Comparison of ENCODE assay signal across 28 cellular contexts in the genomic region with DNA sequence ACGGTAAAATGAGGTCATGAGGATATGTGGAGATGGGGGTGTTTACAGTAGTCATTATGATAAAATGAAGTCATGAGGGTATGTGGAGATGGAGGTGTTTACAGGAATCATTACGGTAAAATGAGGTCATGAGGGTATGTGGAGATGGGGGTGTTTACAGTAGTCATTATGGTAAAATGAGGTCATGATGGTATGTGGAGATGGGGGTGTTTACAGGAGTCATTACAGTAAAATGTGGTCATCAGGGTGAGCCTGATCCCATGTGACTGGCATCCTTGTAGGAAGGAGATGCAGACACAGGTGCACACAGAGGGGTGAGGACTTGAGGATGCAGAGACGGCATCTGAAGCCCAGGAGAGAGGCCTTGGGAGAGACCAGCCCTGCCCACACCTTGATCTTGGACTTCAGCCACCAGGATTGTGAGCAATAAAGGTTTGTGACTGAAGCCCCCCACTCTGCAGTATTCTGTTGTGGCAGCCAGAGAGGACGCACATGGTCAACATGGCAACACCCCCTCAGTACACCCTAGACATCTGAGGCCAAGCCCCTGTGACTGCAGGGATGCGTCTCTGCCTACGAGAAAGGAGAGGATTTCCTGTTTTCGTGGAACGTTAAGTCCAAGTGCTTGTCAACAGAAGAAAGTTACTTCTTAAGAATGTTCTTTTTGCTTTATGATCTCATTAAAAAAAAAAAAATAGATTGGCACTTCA.
DNase-seq lines count a peak whose midpoint lies in the region; ATAC-seq and TF ChIP-seq lines count a peak whose summit lies in the region.
"Had no signal": no experiment of that assay in that cellular context is flagged by ENCODE, and none has a peak within 500 bp of the region (broad histone marks: within the 10 kb centered on the region; RNA-seq: fewer than 3 reads in every experiment).

No MANE protein-coding gene starts in this region.

- no peaks in the 10 kb centered on the region for H3K9me3 ChIP-seq in CD4-positive, alpha-beta memory T cell (ENCODE audit: control insufficient read depth in 1 of 2, low read length in 2 of 2)
- no peaks in the 10 kb centered on the region for H3K9me3 ChIP-seq in T-helper 17 cell (ENCODE audit: control insufficient read depth, low read length, poor library complexity, severe bottlenecking)
- H3K9me3 ChIP-seq: thoracic aorta, vagina had no signal

- peak overlapping the region; percentile 2 for H3K27ac Mint-ChIP-seq in activated CD4-positive, alpha-beta memory T cell treated with anti-CD3 and anti-CD28 coated beads for 36 hours
- H3K27ac Mint-ChIP-seq in activated CD4-positive, alpha-beta memory T cell treated with anti-CD3 and anti-CD28 coated beads, Interleukin-2, amount 10 ng/mL, durations not matched to agents 7 days and 5 days, result no peak overlapping the region
- H3K27ac Mint-ChIP-seq in CD4-positive, alpha-beta memory T cell, result peak overlapping the region in 3 of 7 donors; percentile 82 to 88 (median 83)
- no peak overlapping the region for H3K27ac Mint-ChIP-seq in T-helper 17 cell
- peak overlapping the region in 2 of 10 donors; percentile 84 to 88 for H3K27ac Mint-ChIP-seq in naive thymus-derived CD8-positive, alpha-beta T cell
- H3K27ac Mint-ChIP-seq in HFFc6, result no peak overlapping the region
- H3K27ac Mint-ChIP-seq: activated CD4-positive, alpha-beta T cell treated with anti-CD3 and anti-CD28 coated beads, Interleukin-2, amount 10 ng/mL, durations not matched to agents 24 days and 14 days; natural killer cell had no signal

- H3K27ac ChIP-seq in CD4-positive, alpha-beta memory T cell (ENCODE audit: low read depth, low read length), result no peak overlapping the region
- H3K27ac ChIP-seq: C4-2B, gastroesophageal sphincter, PC-9, thoracic aorta, vagina had no signal

- DNase-seq in activated CD4-positive, alpha-beta memory T cell treated with anti-CD3 and anti-CD28 coated beads for 36 hours, result peak; percentile 24
- no peak for DNase-seq in activated CD4-positive, alpha-beta memory T cell treated with anti-CD3 and anti-CD28 coated beads, Interleukin-2, amount 10 ng/mL, durations not matched to agents 7 days and 5 days
- peak in 3 of 5 donors; percentile 14 to 44 (median 17) for DNase-seq in CD4-positive, alpha-beta memory T cell
- DNase-seq in T-helper 17 cell, result no peak
- DNase-seq in naive thymus-derived CD8-positive, alpha-beta T cell, result peak in 5 of 10 donors; percentile 32 to 69 (median 56)
- DNase-seq in HFFc6, result no peak
- DNase-seq in GM03348 (ENCODE audit: low spot score), result no peak
- DNase-seq: activated CD4-positive, alpha-beta T cell treated with anti-CD3 and anti-CD28 coated beads, Interleukin-2, amount 10 ng/mL, durations not matched to agents 24 days and 14 days; activated CD8-positive, alpha-beta memory T cell treated with anti-CD3 and anti-CD28 coated beads, Interleukin-2, amount 50 U/mL, for 4 hours; activated gamma-delta T cell treated with Interleukin-2 at 50 U/mL for 16 hours; DMS 273 treated with DMSO at 0.1 percent for 48 hours; HCEC 1CT; hypothalamus; IMR-90; natural killer cell; NCI-H1092 treated with DMSO at 0.1 percent for 48 hours; NCI-H2029; PC-9; SIG-M5; small intestine; stimulated activated CD4-positive, alpha-beta T cell treated with anti-CD3 and anti-CD28 coated beads, Interleukin-4, amount 100 ng/mL, for 1 hour had no signal

- H3K4me3 Mint-ChIP-seq in activated CD4-positive, alpha-beta memory T cell treated with anti-CD3 and anti-CD28 coated beads for 36 hours, result no peak overlapping the region
- no peak overlapping the region for H3K4me3 Mint-ChIP-seq in activated CD4-positive, alpha-beta memory T cell treated with anti-CD3 and anti-CD28 coated beads, Interleukin-2, amount 10 ng/mL, durations not matched to agents 7 days and 5 days
- H3K4me3 Mint-ChIP-seq in CD4-positive, alpha-beta memory T cell, result peak overlapping the region in 3 of 8 donors; percentile 0 to 61 (median 27)
- H3K4me3 Mint-ChIP-seq in T-helper 17 cell (no peak overlapping the region), HFFc6 (no peak overlapping the region)
- H3K4me3 Mint-ChIP-seq in naive thymus-derived CD8-positive, alpha-beta T cell, result peak overlapping the region in 5 of 10 donors; percentile 0 to 15 (median 7)
- H3K4me3 Mint-ChIP-seq: activated CD4-positive, alpha-beta T cell treated with anti-CD3 and anti-CD28 coated beads, Interleukin-2, amount 10 ng/mL, durations not matched to agents 24 days and 14 days; central memory CD8-positive, alpha-beta T cell; natural killer cell had no signal

- POLR2A ChIA-PET in activated CD4-positive, alpha-beta memory T cell treated with anti-CD3 and anti-CD28 coated beads for 36 hours (lab: Charles Lee), result no interaction called here
- POLR2A ChIA-PET in activated CD4-positive, alpha-beta memory T cell treated with anti-CD3 and anti-CD28 coated beads, Interleukin-2, amount 10 ng/mL, durations not matched to agents 7 days and 5 days (lab: Charles Lee), result no interaction called here
- POLR2A ChIA-PET in CD4-positive, alpha-beta memory T cell (lab: Charles Lee; ENCODE audit: partially characterized antibody), result no interaction called here
- POLR2A ChIA-PET in naive thymus-derived CD8-positive, alpha-beta T cell (lab: Charles Lee), result interaction anchor here (1.1 to 2.1 kb wide), 2 partner anchors 10 to 410 kb away, joined by 3 to 6 read pairs; no protein-coding TSS in a partner anchor

- H3K27me3 Mint-ChIP-seq in activated CD4-positive, alpha-beta memory T cell treated with anti-CD3 and anti-CD28 coated beads for 36 hours, result no peaks in the 10 kb centered on the region
- H3K27me3 Mint-ChIP-seq in activated CD4-positive, alpha-beta memory T cell treated with anti-CD3 and anti-CD28 coated beads, Interleukin-2, amount 10 ng/mL, durations not matched to agents 7 days and 5 days, result no peaks in the 10 kb centered on the region
- H3K27me3 Mint-ChIP-seq in CD4-positive, alpha-beta memory T cell, result peaks cover 0 to 2% of the 10 kb centered on the region in 2 donors
- H3K27me3 Mint-ChIP-seq in T-helper 17 cell (no peaks in the 10 kb centered on the region), HFFc6 (ENCODE audit: insufficient read depth) (no peaks in the 10 kb centered on the region)
- no peaks in the 10 kb centered on the region for H3K27me3 Mint-ChIP-seq in naive thymus-derived CD8-positive, alpha-beta T cell
- H3K27me3 Mint-ChIP-seq: activated CD4-positive, alpha-beta T cell treated with anti-CD3 and anti-CD28 coated beads, Interleukin-2, amount 10 ng/mL, durations not matched to agents 24 days and 14 days; central memory CD8-positive, alpha-beta T cell had no signal

- H3K36me3 Mint-ChIP-seq in activated CD4-positive, alpha-beta memory T cell treated with anti-CD3 and anti-CD28 coated beads for 36 hours, result peaks cover 7% of the 10 kb centered on the region
- peaks cover 5% of the 10 kb centered on the region for H3K36me3 Mint-ChIP-seq in activated CD4-positive, alpha-beta memory T cell treated with anti-CD3 and anti-CD28 coated beads, Interleukin-2, amount 10 ng/mL, durations not matched to agents 7 days and 5 days (ENCODE audit: low read depth)
- H3K36me3 Mint-ChIP-seq in CD4-positive, alpha-beta memory T cell, result no peaks in the 10 kb centered on the region
- H3K36me3 Mint-ChIP-seq in T-helper 17 cell (ENCODE audit: low read depth) (no peaks in the 10 kb centered on the region), HFFc6 (ENCODE audit: low read depth) (peaks cover 6% of the 10 kb centered on the region; the same call in 1 of the 2 replicates)
- peaks cover 0 to 7% (median 4%) of the 10 kb centered on the region in 3 donors for H3K36me3 Mint-ChIP-seq in naive thymus-derived CD8-positive, alpha-beta T cell
- H3K36me3 Mint-ChIP-seq: natural killer cell had no signal

- peaks cover 8% of the 10 kb centered on the region for H3K4me1 Mint-ChIP-seq in activated CD4-positive, alpha-beta memory T cell treated with anti-CD3 and anti-CD28 coated beads for 36 hours (ENCODE audit: low read depth)
- peaks cover 4% of the 10 kb centered on the region for H3K4me1 Mint-ChIP-seq in activated CD4-positive, alpha-beta memory T cell treated with anti-CD3 and anti-CD28 coated beads, Interleukin-2, amount 10 ng/mL, durations not matched to agents 7 days and 5 days
- H3K4me1 Mint-ChIP-seq in CD4-positive, alpha-beta memory T cell, result peaks cover 5 to 7% (median 6%) of the 10 kb centered on the region in 4 donors
- H3K4me1 Mint-ChIP-seq in T-helper 17 cell (peaks cover 3% of the 10 kb centered on the region), HFFc6 (ENCODE audit: low read depth) (no peaks in the 10 kb centered on the region)
- H3K4me1 Mint-ChIP-seq in naive thymus-derived CD8-positive, alpha-beta T cell, result peaks cover 0 to 14% (median 9%) of the 10 kb centered on the region in 4 donors
- H3K4me1 Mint-ChIP-seq: central memory CD8-positive, alpha-beta T cell; natural killer cell had no signal

- peaks cover 16% of the 10 kb centered on the region for H3K4me1 ChIP-seq in CD4-positive, alpha-beta memory T cell (ENCODE audit: insufficient read depth, low read length)
- H3K4me1 ChIP-seq: gastroesophageal sphincter, vagina had no signal

- intact Hi-C loops in activated CD4-positive, alpha-beta memory T cell treated with anti-CD3 and anti-CD28 coated beads for 36 hours (cut with micrococcal nuclease), result loop anchor here (2.0 kb wide), 1 partner anchor 30 kb away; no protein-coding TSS in a partner anchor
- intact Hi-C loops in CD4-positive, alpha-beta memory T cell (cut with micrococcal nuclease), result no loop called here

- no peak overlapping the region for H3K4me3 ChIP-seq in CD4-positive, alpha-beta memory T cell (ENCODE audit: low read length in 2 of 2)
- H3K4me3 ChIP-seq: gastroesophageal sphincter, PC-9, thoracic aorta, vagina had no signal

- TF ChIP-seq CTCF in HFFc6 (IDR thresholded peaks at IDR 0.05), result no peak

- H3K9me3 Mint-ChIP-seq in activated CD4-positive, alpha-beta memory T cell treated with anti-CD3 and anti-CD28 coated beads for 36 hours, result peaks cover 11% of the 10 kb centered on the region
- H3K9me3 Mint-ChIP-seq in activated CD4-positive, alpha-beta memory T cell treated with anti-CD3 and anti-CD28 coated beads, Interleukin-2, amount 10 ng/mL, durations not matched to agents 7 days and 5 days, result peaks cover 20% of the 10 kb centered on the region
- peaks cover 0 to 9% (median 4%) of the 10 kb centered on the region in 8 donors for H3K9me3 Mint-ChIP-seq in CD4-positive, alpha-beta memory T cell
- peaks cover 0 to 9% (median 4%) of the 10 kb centered on the region in 9 donors for H3K9me3 Mint-ChIP-seq in naive thymus-derived CD8-positive, alpha-beta T cell
- peaks cover 33% of the 10 kb centered on the region for H3K9me3 Mint-ChIP-seq in HFFc6
- H3K9me3 Mint-ChIP-seq: natural killer cell had no signal

- CTCF ChIA-PET in activated CD4-positive, alpha-beta memory T cell treated with anti-CD3 and anti-CD28 coated beads for 36 hours (lab: Charles Lee), result no interaction called here
- CTCF ChIA-PET in activated CD4-positive, alpha-beta memory T cell treated with anti-CD3 and anti-CD28 coated beads, Interleukin-2, amount 10 ng/mL, durations not matched to agents 7 days and 5 days (lab: Charles Lee), result no interaction called here
- CTCF ChIA-PET in CD4-positive, alpha-beta memory T cell (lab: Charles Lee; ENCODE audit: partially characterized antibody), result no interaction called here

- no peaks in the 10 kb centered on the region for H3K36me3 ChIP-seq in CD4-positive, alpha-beta memory T cell (ENCODE audit: insufficient read depth, low read length)
- H3K36me3 ChIP-seq: gastroesophageal sphincter, thoracic aorta, vagina had no signal

- no peaks in the 10 kb centered on the region for H3K27me3 ChIP-seq in CD4-positive, alpha-beta memory T cell (ENCODE audit: insufficient read depth, low read length)
- H3K27me3 ChIP-seq: vagina had no signal

- peak; percentile 50 for ATAC-seq in T-helper 17 cell
- peak; percentile 65 to 85 for ATAC-seq in naive thymus-derived CD8-positive, alpha-beta T cell
- ATAC-seq in GM18498 (IDR thresholded peaks at IDR 0.05; ENCODE audit: unreplicated experiment), result no peak
- ATAC-seq: gastroesophageal sphincter, left lobe of liver, natural killer cell had no signal

Comparison
In these comparisons a context has a peak if more than half of its experiments do, and no peak if none do; other contexts are left out.
1. DNase-seq: peak in activated CD4-positive, alpha-beta memory T cell treated with anti-CD3 and anti-CD28 coated beads for 36 hours (single experiment) and CD4-positive, alpha-beta memory T cell (3 of 5); none in activated CD4-positive, alpha-beta memory T cell treated with anti-CD3 and anti-CD28 coated beads, Interleukin-2, amount 10 ng/mL, durations not matched to agents 7 days and 5 days (single experiment), T-helper 17 cell (0 of 3), HFFc6 (single experiment) and GM03348 (single experiment).